Comparison of ENCODE assay signal across 27 cellular contexts in genomic region chr11:87432006-87432405, GRCh38.
DNase-seq lines count a peak whose midpoint lies in the region; FAIRE-seq and TF ChIP-seq lines count a peak whose summit lies in the region.
"Had no signal": no experiment of that assay in that cellular context is flagged by ENCODE, and none has a peak within 500 bp of the region (broad histone marks: within the 10 kb centered on the region; RNA-seq: fewer than 3 reads in every experiment).

No MANE protein-coding gene starts in this region.

- H3K79me1 ChIP-seq in H1 (ENCODE audit: low read depth, low read length), result no peaks in the 10 kb centered on the region

- H3K9ac ChIP-seq in H1 (replicated peaks in 1 of 4; ENCODE audit: extremely low read depth in 1 of 4, low read depth in 3 of 4, low read length in 3 of 4), result no peak overlapping the region

- no peaks in the 10 kb centered on the region for H3K27me3 Mint-ChIP-seq in HFFc6 (ENCODE audit: insufficient read depth)
- H3K27me3 Mint-ChIP-seq in glutamatergic neuron (ENCODE audit: unreplicated experiment), result no peaks in the 10 kb centered on the region
- no peaks in the 10 kb centered on the region for H3K27me3 Mint-ChIP-seq in activated naive CD4-positive, alpha-beta T cell treated with anti-CD3 and anti-CD28 coated beads for 36 hours (ENCODE audit: low read depth)
- H3K27me3 Mint-ChIP-seq: dendritic cell treated with granulocyte-macrophage colony-stimulating factor and Interleukin-4, amounts not matched to agents 40 ng/mL and 50 ng/mL, for 4 days; stimulated activated naive CD8-positive, alpha-beta T cell treated with anti-CD3 and anti-CD28 coated beads, Interleukin-15, Interleukin-2, amounts not matched to agents 100 ng/mL and 50 ng/mL, for 24 hours had no signal

- DNase-seq in AG20443 (ENCODE audit: low spot score), result peak; percentile 69
- peak; percentile 71 for DNase-seq in HFFc6
- no peak for DNase-seq in H1 (ENCODE audit: low read depth in 1 of 2, low spot score in 2 of 2)
- peak; percentile 55 for DNase-seq in myocyte (ENCODE audit: low read depth)
- DNase-seq in NCI-H2227 (lab: John Stamatoyannopoulos, UW; ENCODE audit: unreplicated experiment), result no peak
- no peak for DNase-seq in glutamatergic neuron
- DNase-seq in activated naive CD4-positive, alpha-beta T cell treated with anti-CD3 and anti-CD28 coated beads for 36 hours, result no peak
- no peak for DNase-seq in NCI-H526 (lab: John Stamatoyannopoulos, UW)
- DNase-seq: activated CD4-positive, alpha-beta T cell treated with anti-CD3 and anti-CD28 coated beads for 1 hour; activated CD8-positive, alpha-beta memory T cell treated with anti-CD3 and anti-CD28 coated beads for 24 hours; activated naive CD4-positive, alpha-beta T cell treated with anti-CD3 and anti-CD28 coated beads, Interleukin-2, amount 50 U/mL, for 16 hours; activated T-cell treated with anti-CD3 and anti-CD28 coated beads, Interleukin-2, amount 50 U/mL, for 72 hours; CD8-positive, alpha-beta memory T cell; left colon; NCI-H1092; NCI-H2107; NCI-H510A treated with DMSO at 0.1 percent for 48 hours; small intestine; stimulated activated CD4-positive, alpha-beta T cell treated with anti-CD3 and anti-CD28 coated beads, Interleukin-4, amount 100 ng/mL, for 24 hours; transverse colon had no signal

- no peak overlapping the region for H3K23ac ChIP-seq in H1 (ENCODE audit: insufficient read length)

- H4K91ac ChIP-seq in H1 (replicated peaks; ENCODE audit: insufficient read length, low read length), result no peak overlapping the region

- no peaks in the 10 kb centered on the region for H3K9me3 ChIP-seq in H1 (ENCODE audit: insufficient read depth in 2 of 2, low read depth in 1 of 2, low read length in 1 of 2)
- H3K9me3 ChIP-seq: breast epithelium, psoas muscle, transverse colon had no signal

- H3K4me3 ChIP-seq in H1 (ENCODE audit: extremely low read depth in 1 of 4, insufficient read depth in 2 of 4, low read depth in 3 of 4, low read length in 4 of 4), result no peak overlapping the region
- H3K4me3 ChIP-seq: breast epithelium, psoas muscle, transverse colon had no signal

- H4K8ac ChIP-seq in H1 (ENCODE audit: extremely low read depth, insufficient read depth, low read length), result no peak overlapping the region

- POLR2A ChIA-PET in H1 (lab: Charles Lee; ENCODE audit: partially characterized antibody), result interaction anchor here (0.6 kb wide), 1 partner anchor 905 kb away, joined by 3 read pairs; the partner anchor contains the start of gene CTSC

- H3K27ac Mint-ChIP-seq in HFFc6 (peak overlapping the region; percentile 65), glutamatergic neuron (ENCODE audit: unreplicated experiment) (no peak overlapping the region)
- no peak overlapping the region for H3K27ac Mint-ChIP-seq in activated naive CD4-positive, alpha-beta T cell treated with anti-CD3 and anti-CD28 coated beads for 36 hours
- H3K27ac Mint-ChIP-seq: activated T-cell treated with anti-CD3 and anti-CD28 coated beads, Interleukin-2, amount 50 U/mL, for 72 hours; CD8-positive, alpha-beta memory T cell; dendritic cell treated with granulocyte-macrophage colony-stimulating factor and Interleukin-4, amounts not matched to agents 40 ng/mL and 50 ng/mL, for 4 days; stimulated activated naive CD8-positive, alpha-beta T cell treated with anti-CD3 and anti-CD28 coated beads, Interleukin-15, Interleukin-2, amounts not matched to agents 100 ng/mL and 50 ng/mL, for 24 hours had no signal

- WGBS in H1 (ENCODE audit: extremely low coverage in 1 of 2, insufficient coverage in 1 of 2, insufficient read length in 1 of 2, insufficient replicate concordance in 2 of 2, low coverage in 1 of 2, low lambda C conversion rate in 2 of 2, missing lambda C conversion rate in 1 of 2), 2 experiments, result 79% methylated on average over 4 of the region's 4 CpGs; no CpG with 5 or more reads in 1 of the 2 experiments

- no peak overlapping the region for H3K14ac ChIP-seq in H1 (ENCODE audit: insufficient read length)

- CTCF ChIA-PET in H1 (lab: Charles Lee; ENCODE audit: partially characterized antibody), result interaction anchor here (0.5 to 4.0 kb wide), 5 partner anchors 10 to 1613 kb away, joined by 3 to 22 read pairs (median 4); no protein-coding TSS in a partner anchor
- CTCF ChIA-PET in activated naive CD4-positive, alpha-beta T cell treated with anti-CD3 and anti-CD28 coated beads for 36 hours (lab: Charles Lee), result interaction anchor here (0.6 to 1.6 kb wide), 3 partner anchors 11 to 523 kb away, joined by 3 to 11 read pairs (median 3); no protein-coding TSS in a partner anchor

- H3K36me3 ChIP-seq in H1 (ENCODE audit: control insufficient read depth in 2 of 4, insufficient read depth in 4 of 4, low read length in 3 of 4), result no peaks in the 10 kb centered on the region
- H3K36me3 ChIP-seq: breast epithelium, transverse colon had no signal

- H4K5ac ChIP-seq in H1 (ENCODE audit: insufficient read length, low read depth, low read length), result no peak overlapping the region

- no peaks in the 10 kb centered on the region for H4K20me1 ChIP-seq in H1 (replicated peaks in 1 of 2; ENCODE audit: control insufficient read depth in 1 of 2, insufficient read depth in 2 of 2, low read length in 2 of 2)

- H3K27me3 ChIP-seq in H1 (replicated peaks in 1 of 4; ENCODE audit: control insufficient read depth in 3 of 4, extremely low read depth in 1 of 4, insufficient read depth in 3 of 4, low read length in 3 of 4), result no peaks in the 10 kb centered on the region
- H3K27me3 ChIP-seq: breast epithelium, transverse colon had no signal

- no peak overlapping the region for H3K4me2 ChIP-seq in H1 (ENCODE audit: insufficient read depth in 1 of 2, low read depth in 2 of 2, low read length in 2 of 2)

- no peaks in the 10 kb centered on the region for H3K4me1 ChIP-seq in H1 (replicated peaks in 1 of 4; ENCODE audit: control insufficient read depth in 3 of 4, insufficient read depth in 4 of 4, low read length in 3 of 4)
- H3K4me1 ChIP-seq: breast epithelium, psoas muscle, transverse colon had no signal

- H2BK120ac ChIP-seq in H1 (replicated peaks; ENCODE audit: low read depth, low read length), result no peak overlapping the region

- no peak overlapping the region for H3K18ac ChIP-seq in H1 (ENCODE audit: extremely low read depth, low read length)

- H3K9me3 Mint-ChIP-seq in HFFc6, result no peaks in the 10 kb centered on the region
- no peaks in the 10 kb centered on the region for H3K9me3 Mint-ChIP-seq in glutamatergic neuron (ENCODE audit: unreplicated experiment)
- no peaks in the 10 kb centered on the region for H3K9me3 Mint-ChIP-seq in activated naive CD4-positive, alpha-beta T cell treated with anti-CD3 and anti-CD28 coated beads for 36 hours
- H3K9me3 Mint-ChIP-seq: activated T-cell treated with anti-CD3 and anti-CD28 coated beads, Interleukin-2, amount 50 U/mL, for 72 hours; CD8-positive, alpha-beta memory T cell; dendritic cell treated with granulocyte-macrophage colony-stimulating factor and Interleukin-4, amounts not matched to agents 40 ng/mL and 50 ng/mL, for 4 days; stimulated activated naive CD8-positive, alpha-beta T cell treated with anti-CD3 and anti-CD28 coated beads, Interleukin-15, Interleukin-2, amounts not matched to agents 100 ng/mL and 50 ng/mL, for 24 hours had no signal

- peaks cover 76% of the 10 kb centered on the region for H3K4me1 Mint-ChIP-seq in HFFc6 (ENCODE audit: low read depth)
- no peaks in the 10 kb centered on the region for H3K4me1 Mint-ChIP-seq in glutamatergic neuron (ENCODE audit: low read depth, unreplicated experiment)
- H3K4me1 Mint-ChIP-seq in activated naive CD4-positive, alpha-beta T cell treated with anti-CD3 and anti-CD28 coated beads for 36 hours (ENCODE audit: low read depth), result no peaks in the 10 kb centered on the region
- H3K4me1 Mint-ChIP-seq: CD8-positive, alpha-beta memory T cell had no signal

- TF ChIP-seq RAD21 in H1 (IDR thresholded peaks at IDR 0.05 in 1 of 2, conservative IDR thresholded peaks at IDR 0.05 in 1 of 2; ENCODE audit: low read depth in 2 of 2, low read length in 2 of 2), result no peak

- no peak overlapping the region for H2AFZ ChIP-seq in H1 (ENCODE audit: low read length)

- H3K4ac ChIP-seq in H1 (replicated peaks; ENCODE audit: insufficient read length, low read depth, low read length), result no peak overlapping the region

- H2BK12ac ChIP-seq in H1 (ENCODE audit: low read depth, low read length), result no peak overlapping the region

- intact Hi-C loops in activated naive CD4-positive, alpha-beta T cell treated with anti-CD3 and anti-CD28 coated beads for 36 hours (cut with micrococcal nuclease), result no loop called here

- TF ChIP-seq CTCF in HFFc6 (IDR thresholded peaks at IDR 0.05), result no peak
- TF ChIP-seq CTCF in H1 (IDR thresholded peaks at IDR 0.05; ENCODE audit: control extremely low read depth in 1 of 3, insufficient read depth in 1 of 3, low read depth in 1 of 3, low read length in 3 of 3), result no peak
- no peak for TF ChIP-seq CTCF in glutamatergic neuron (IDR thresholded peaks at IDR 0.05; ENCODE audit: partially characterized antibody, unreplicated experiment)

- FAIRE-seq in H1 (lab: Jason Lieb, UNC), result no peak
- FAIRE-seq: H54, small intestine, TTC549 had no signal

- no peak overlapping the region for H2BK15ac ChIP-seq in H1 (ENCODE audit: low read length)

- no peaks in the 10 kb centered on the region for H3K36me3 Mint-ChIP-seq in HFFc6 (ENCODE audit: low read depth)
- no peaks in the 10 kb centered on the region for H3K36me3 Mint-ChIP-seq in glutamatergic neuron (ENCODE audit: unreplicated experiment)
- H3K36me3 Mint-ChIP-seq in activated naive CD4-positive, alpha-beta T cell treated with anti-CD3 and anti-CD28 coated beads for 36 hours (ENCODE audit: low read depth), result no peaks in the 10 kb centered on the region
- H3K36me3 Mint-ChIP-seq: CD8-positive, alpha-beta memory T cell had no signal

- H3K4me3 Mint-ChIP-seq in HFFc6 (no peak overlapping the region), glutamatergic neuron (ENCODE audit: unreplicated experiment) (no peak overlapping the region)
- no peak overlapping the region for H3K4me3 Mint-ChIP-seq in activated naive CD4-positive, alpha-beta T cell treated with anti-CD3 and anti-CD28 coated beads for 36 hours
- H3K4me3 Mint-ChIP-seq: activated T-cell treated with anti-CD3 and anti-CD28 coated beads, Interleukin-2, amount 50 U/mL, for 72 hours; CD8-positive, alpha-beta memory T cell; dendritic cell treated with granulocyte-macrophage colony-stimulating factor and Interleukin-4, amounts not matched to agents 40 ng/mL and 50 ng/mL, for 4 days; neural crest cell; stimulated activated naive CD8-positive, alpha-beta T cell treated with anti-CD3 and anti-CD28 coated beads, Interleukin-15, Interleukin-2, amounts not matched to agents 100 ng/mL and 50 ng/mL, for 24 hours had no signal

- no peak overlapping the region for H2AK5ac ChIP-seq in H1 (ENCODE audit: low read depth, low read length)

- TF ChIP-seq POLR2A in H1 (IDR thresholded peaks at IDR 0.05; ENCODE audit: control extremely low read depth in 1 of 2, low read depth in 2 of 2, low read length in 2 of 2), result no peak

- no peak for TF ChIP-seq EP300 in H1 (IDR thresholded peaks at IDR 0.05; ENCODE audit: borderline replicate concordance in 1 of 2, low read depth in 2 of 2, low read length in 2 of 2)

- peak overlapping the region; percentile 13; the same call in 1 of the 2 replicates for H2BK20ac ChIP-seq in H1 (ENCODE audit: low read length)

- no peaks in the 10 kb centered on the region for H3K23me2 ChIP-seq in H1 (ENCODE audit: low read depth, low read length)

- H3K56ac ChIP-seq in H1 (replicated peaks; ENCODE audit: insufficient read length, low read depth, low read length), result no peak overlapping the region

- no peak overlapping the region for H2BK5ac ChIP-seq in H1 (ENCODE audit: low read depth, low read length)

- H3K27ac ChIP-seq in H1 (ENCODE audit: low read depth, low read length), result no peak overlapping the region
- H3K27ac ChIP-seq: psoas muscle, transverse colon had no signal

- no peaks in the 10 kb centered on the region for H3K79me2 ChIP-seq in H1 (ENCODE audit: control insufficient read depth in 1 of 2, insufficient read depth in 2 of 2, low read length in 2 of 2)

Comparison
In these comparisons a context has a peak if more than half of its experiments do, and no peak if none do; other contexts are left out.
1. DNase-seq: peak in AG20443 (single experiment), HFFc6 (single experiment) and myocyte (single experiment); none in H1 (0 of 2), NCI-H2227 (single experiment), glutamatergic neuron (single experiment), activated naive CD4-positive, alpha-beta T cell treated with anti-CD3 and anti-CD28 coated beads for 36 hours (single experiment) and NCI-H526 (0 of 2).